In the genomic region with DNA sequence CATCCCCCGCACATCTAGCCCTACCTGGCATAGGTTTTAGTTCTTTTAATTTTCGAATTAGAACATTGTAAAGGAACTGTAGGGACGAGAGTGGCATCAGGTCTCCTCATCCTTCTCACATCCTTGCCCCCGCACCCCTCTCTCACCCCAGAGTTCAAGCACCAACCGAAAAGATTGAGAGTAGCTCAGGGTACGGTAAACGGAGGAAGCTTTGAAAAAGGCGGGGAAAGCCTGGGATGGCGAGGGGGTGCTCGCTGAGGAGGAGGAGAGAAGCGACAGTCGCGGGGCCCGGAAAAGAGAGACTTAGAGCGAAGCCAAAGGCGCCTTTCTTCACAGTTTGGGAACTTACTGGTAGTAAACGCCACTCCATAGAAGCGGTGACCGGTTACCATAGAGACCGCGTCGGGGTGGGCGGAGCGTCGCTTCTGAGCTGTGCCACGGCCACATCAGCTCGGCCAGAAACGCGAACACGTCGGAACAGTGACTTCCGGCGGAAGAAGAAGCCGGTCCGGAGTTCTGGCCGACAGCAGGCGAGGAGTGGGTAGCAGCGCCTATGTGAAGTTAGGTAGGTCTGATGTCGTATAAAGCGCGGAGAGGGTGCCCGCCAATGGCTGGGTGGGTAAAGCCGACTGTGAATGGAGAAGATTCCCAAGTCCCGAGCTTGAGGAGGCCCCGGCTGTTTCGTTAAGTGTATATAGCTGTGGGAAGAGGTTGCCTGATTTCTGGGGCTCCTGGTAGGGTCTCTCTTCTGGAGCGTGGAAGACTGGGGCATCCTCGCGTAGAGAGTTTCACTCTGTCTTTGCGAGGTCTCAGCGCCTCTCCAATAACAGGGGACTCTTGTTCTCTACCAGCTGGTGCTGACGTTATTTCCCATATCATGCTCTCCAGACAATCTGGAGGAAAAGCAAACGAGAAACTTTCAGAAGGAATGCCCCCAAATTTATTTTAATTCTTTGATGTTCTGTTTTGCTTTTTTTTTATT, we compare ENCODE assay signal across 1 cellular context.
A peak's percentile ranks its signal among the peaks of the same experiment; 100 is the strongest.
TF ChIP-seq lines count a peak whose summit lies in the region.

A gene with protein sequence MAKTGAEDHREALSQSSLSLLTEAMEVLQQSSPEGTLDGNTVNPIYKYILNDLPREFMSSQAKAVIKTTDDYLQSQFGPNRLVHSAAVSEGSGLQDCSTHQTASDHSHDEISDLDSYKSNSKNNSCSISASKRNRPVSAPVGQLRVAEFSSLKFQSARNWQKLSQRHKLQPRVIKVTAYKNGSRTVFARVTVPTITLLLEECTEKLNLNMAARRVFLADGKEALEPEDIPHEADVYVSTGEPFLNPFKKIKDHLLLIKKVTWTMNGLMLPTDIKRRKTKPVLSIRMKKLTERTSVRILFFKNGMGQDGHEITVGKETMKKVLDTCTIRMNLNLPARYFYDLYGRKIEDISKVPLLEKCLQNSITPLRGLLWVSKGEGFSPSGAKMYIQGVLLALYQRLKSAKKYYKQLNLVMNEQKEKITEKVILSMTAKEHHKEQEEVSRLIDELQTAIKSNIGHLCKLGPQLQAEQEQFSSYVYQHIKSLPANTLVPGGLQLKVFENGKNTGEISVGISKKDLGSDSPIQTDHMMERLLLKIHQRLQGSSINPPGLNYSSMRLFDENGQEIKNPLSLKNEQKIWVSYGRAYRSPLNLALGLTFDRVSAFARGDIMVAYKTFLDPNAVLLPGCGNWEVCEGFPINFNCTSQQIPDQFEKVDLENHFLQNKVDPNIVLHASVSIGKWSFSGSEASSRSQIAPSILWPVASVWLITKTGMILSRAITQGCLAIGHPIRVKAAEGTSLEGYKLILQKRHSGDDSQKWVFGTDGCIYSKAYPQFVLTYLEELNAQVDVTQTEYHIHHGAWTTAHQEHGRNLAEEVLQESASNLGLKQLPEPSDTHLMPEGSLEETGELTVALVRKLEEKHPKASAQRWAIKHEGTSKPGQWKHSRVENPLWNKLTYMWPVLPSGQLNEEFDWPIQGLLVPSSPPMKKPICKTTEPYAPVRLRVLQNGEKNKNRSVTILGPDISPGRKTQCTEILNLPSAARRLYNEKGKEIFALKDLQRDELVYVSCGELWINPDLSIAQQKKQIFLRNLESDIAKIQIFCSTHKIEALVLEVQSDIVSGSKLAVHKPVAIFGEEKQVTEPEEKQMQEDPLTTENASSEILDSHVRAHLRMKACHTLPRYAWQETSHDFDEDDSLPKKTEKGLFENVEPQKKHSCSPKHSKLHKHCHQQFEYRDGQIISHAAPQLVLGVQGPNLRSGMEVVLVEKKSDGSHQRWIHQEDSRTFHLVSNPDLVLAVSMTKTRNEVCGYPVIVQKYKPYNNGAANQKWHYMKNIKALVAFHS (N-terminal part only) (minus strand): TSS at position 392 of the 982 bp plus-strand sequence. CDS start 41,459 bp downstream, outside the sequence.
A gene with protein sequence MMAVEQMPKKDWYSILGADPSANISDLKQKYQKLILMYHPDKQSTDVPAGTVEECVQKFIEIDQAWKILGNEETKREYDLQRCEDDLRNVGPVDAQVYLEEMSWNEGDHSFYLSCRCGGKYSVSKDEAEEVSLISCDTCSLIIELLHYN (plus strand): TSS at position 513 of the 982 bp plus-strand sequence. CDS start 889 bp downstream, outside the sequence.

TF ChIP-seq in HCT116, 20 proteins besides CTCF, POLR2A, EP300 and RAD21 (continued from another document):
- TF ChIP-seq, protein P1, sequence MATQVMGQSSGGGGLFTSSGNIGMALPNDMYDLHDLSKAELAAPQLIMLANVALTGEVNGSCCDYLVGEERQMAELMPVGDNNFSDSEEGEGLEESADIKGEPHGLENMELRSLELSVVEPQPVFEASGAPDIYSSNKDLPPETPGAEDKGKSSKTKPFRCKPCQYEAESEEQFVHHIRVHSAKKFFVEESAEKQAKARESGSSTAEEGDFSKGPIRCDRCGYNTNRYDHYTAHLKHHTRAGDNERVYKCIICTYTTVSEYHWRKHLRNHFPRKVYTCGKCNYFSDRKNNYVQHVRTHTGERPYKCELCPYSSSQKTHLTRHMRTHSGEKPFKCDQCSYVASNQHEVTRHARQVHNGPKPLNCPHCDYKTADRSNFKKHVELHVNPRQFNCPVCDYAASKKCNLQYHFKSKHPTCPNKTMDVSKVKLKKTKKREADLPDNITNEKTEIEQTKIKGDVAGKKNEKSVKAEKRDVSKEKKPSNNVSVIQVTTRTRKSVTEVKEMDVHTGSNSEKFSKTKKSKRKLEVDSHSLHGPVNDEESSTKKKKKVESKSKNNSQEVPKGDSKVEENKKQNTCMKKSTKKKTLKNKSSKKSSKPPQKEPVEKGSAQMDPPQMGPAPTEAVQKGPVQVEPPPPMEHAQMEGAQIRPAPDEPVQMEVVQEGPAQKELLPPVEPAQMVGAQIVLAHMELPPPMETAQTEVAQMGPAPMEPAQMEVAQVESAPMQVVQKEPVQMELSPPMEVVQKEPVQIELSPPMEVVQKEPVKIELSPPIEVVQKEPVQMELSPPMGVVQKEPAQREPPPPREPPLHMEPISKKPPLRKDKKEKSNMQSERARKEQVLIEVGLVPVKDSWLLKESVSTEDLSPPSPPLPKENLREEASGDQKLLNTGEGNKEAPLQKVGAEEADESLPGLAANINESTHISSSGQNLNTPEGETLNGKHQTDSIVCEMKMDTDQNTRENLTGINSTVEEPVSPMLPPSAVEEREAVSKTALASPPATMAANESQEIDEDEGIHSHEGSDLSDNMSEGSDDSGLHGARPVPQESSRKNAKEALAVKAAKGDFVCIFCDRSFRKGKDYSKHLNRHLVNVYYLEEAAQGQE (IDR thresholded peaks at IDR 0.05; ENCODE audit: low read depth): no peak
- peak; percentile 57 for TF ChIP-seq SP1 (IDR thresholded peaks at IDR 0.05; ENCODE audit: low read depth)
- peak; percentile 49 for TF ChIP-seq TCF7L2 (IDR thresholded peaks at IDR 0.05; ENCODE audit: borderline replicate concordance, extremely low read depth, insufficient read depth, insufficient read length)
- TF ChIP-seq, protein P2, sequence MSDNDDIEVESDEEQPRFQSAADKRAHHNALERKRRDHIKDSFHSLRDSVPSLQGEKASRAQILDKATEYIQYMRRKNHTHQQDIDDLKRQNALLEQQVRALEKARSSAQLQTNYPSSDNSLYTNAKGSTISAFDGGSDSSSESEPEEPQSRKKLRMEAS (IDR thresholded peaks at IDR 0.05): peak; percentile 76
- peak; percentile 91 for TF ChIP-seq CBX3 (IDR thresholded peaks at IDR 0.05; ENCODE audit: low read depth)
- no peak; the same call in 1 of the 2 replicates for TF ChIP-seq ZFX (IDR thresholded peaks at IDR 0.05)
- peak; percentile 95 for TF ChIP-seq POLR2AphosphoS5 (IDR thresholded peaks at IDR 0.05; ENCODE audit: low read depth, low read length)
- TF ChIP-seq YY1 (IDR thresholded peaks at IDR 0.05; ENCODE audit: extremely low read depth, insufficient replicate concordance, low read depth, low read length): peak; percentile 77
- TF ChIP-seq JUND (IDR thresholded peaks at IDR 0.05): no peak
- TF ChIP-seq EGR1 (IDR thresholded peaks at IDR 0.05; ENCODE audit: low read depth): peak; percentile 76
- peak; percentile 34; the same call in 1 of the 2 replicates for TF ChIP-seq ELF1 (IDR thresholded peaks at IDR 0.05; ENCODE audit: borderline replicate concordance, low read depth)
- TF ChIP-seq SIN3A (IDR thresholded peaks at IDR 0.05; ENCODE audit: low read depth): peak; percentile 92
